ENCODE assay signal across 32 cellular contexts in the genomic region with DNA sequence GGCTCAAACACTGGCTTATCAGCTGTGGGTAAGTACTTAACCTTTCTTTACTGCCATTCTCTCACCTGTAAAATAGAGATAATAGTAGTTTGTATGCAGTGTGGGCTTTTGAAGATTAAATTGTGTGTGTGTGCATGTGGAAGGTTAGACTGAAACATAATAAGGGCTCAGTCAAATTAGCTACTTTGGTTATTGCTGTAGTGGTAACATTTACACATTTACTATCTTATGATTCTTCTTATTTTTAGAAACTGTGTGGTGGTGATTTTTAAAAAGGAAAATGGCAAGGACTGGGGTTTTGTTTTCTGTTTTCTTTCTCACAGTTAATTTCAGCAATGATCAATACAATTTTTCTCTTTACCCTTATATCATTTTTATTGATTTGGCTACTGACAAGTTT.
"Had no signal": no experiment of that assay in that cellular context is flagged by ENCODE, and none has a peak within 500 bp of the region (broad histone marks: within the 10 kb centered on the region; RNA-seq: fewer than 3 reads in every experiment).

No MANE protein-coding gene starts in this region.

- H3K4me1 Mint-ChIP-seq: activated CD4-positive, alpha-beta memory T cell treated with anti-CD3 and anti-CD28 coated beads, Interleukin-2, amount 10 ng/mL, durations not matched to agents 7 days and 5 days; activated CD8-positive, alpha-beta memory T cell treated with anti-CD3 and anti-CD28 coated beads, Interleukin-2, amount 10 ng/mL, durations not matched to agents 7 days and 5 days; activated naive CD4-positive, alpha-beta T cell treated with anti-CD3 and anti-CD28 coated beads, Interleukin-2, amount 10 ng/mL, durations not matched to agents 7 days and 5 days; activated naive CD8-positive, alpha-beta T cell treated with anti-CD3 and anti-CD28 coated beads, Interleukin-2, amount 50 U/mL, for 24 hours; brain had no signal

- H3K4me2 ChIP-seq: KMS-11 had no signal

- H3K4me3 Mint-ChIP-seq: activated CD4-positive, alpha-beta memory T cell treated with anti-CD3 and anti-CD28 coated beads, Interleukin-2, amount 10 ng/mL, durations not matched to agents 7 days and 5 days; activated CD8-positive, alpha-beta memory T cell treated with anti-CD3 and anti-CD28 coated beads, Interleukin-2, amount 10 ng/mL, durations not matched to agents 7 days and 5 days; activated naive CD4-positive, alpha-beta T cell treated with anti-CD3 and anti-CD28 coated beads, Interleukin-2, amount 10 ng/mL, durations not matched to agents 7 days and 5 days; activated naive CD8-positive, alpha-beta T cell; activated naive CD8-positive, alpha-beta T cell treated with anti-CD3 and anti-CD28 coated beads, Interleukin-2, amount 50 U/mL, for 24 hours; brain had no signal

- H3K9me3 Mint-ChIP-seq: activated naive CD4-positive, alpha-beta T cell treated with anti-CD3 and anti-CD28 coated beads, Interleukin-2, amount 10 ng/mL, durations not matched to agents 7 days and 5 days had no signal

- H3K36me3 ChIP-seq: WERI-Rb-1 had no signal

- H3K36me3 Mint-ChIP-seq: activated CD8-positive, alpha-beta memory T cell treated with anti-CD3 and anti-CD28 coated beads, Interleukin-2, amount 10 ng/mL, durations not matched to agents 7 days and 5 days; activated naive CD4-positive, alpha-beta T cell treated with anti-CD3 and anti-CD28 coated beads, Interleukin-2, amount 10 ng/mL, durations not matched to agents 7 days and 5 days; activated naive CD8-positive, alpha-beta T cell; brain had no signal

- H3K9ac ChIP-seq: KMS-11 had no signal

- H3K27me3 Mint-ChIP-seq: activated CD4-positive, alpha-beta memory T cell treated with anti-CD3 and anti-CD28 coated beads, Interleukin-2, amount 10 ng/mL, durations not matched to agents 7 days and 5 days; activated CD8-positive, alpha-beta memory T cell treated with anti-CD3 and anti-CD28 coated beads, Interleukin-2, amount 10 ng/mL, durations not matched to agents 7 days and 5 days; activated naive CD4-positive, alpha-beta T cell treated with anti-CD3 and anti-CD28 coated beads, Interleukin-2, amount 10 ng/mL, durations not matched to agents 7 days and 5 days; activated naive CD8-positive, alpha-beta T cell; activated naive CD8-positive, alpha-beta T cell treated with anti-CD3 and anti-CD28 coated beads, Interleukin-2, amount 50 U/mL, for 24 hours; brain had no signal

- DNase-seq: activated CD4-positive, alpha-beta memory T cell treated with anti-CD3 and anti-CD28 coated beads, Interleukin-2, amount 10 ng/mL, durations not matched to agents 7 days and 5 days; activated CD4-positive, alpha-beta T cell treated with anti-CD3 and anti-CD28 coated beads for 1 hour; activated CD4-positive, alpha-beta T cell treated with anti-CD3 and anti-CD28 coated beads for 48 hours; activated CD4-positive, CD25-positive, alpha-beta regulatory T cell; activated CD8-positive, alpha-beta memory T cell treated with anti-CD3 and anti-CD28 coated beads for 24 hours; activated CD8-positive, alpha-beta memory T cell treated with anti-CD3 and anti-CD28 coated beads, Interleukin-2, amount 10 ng/mL, durations not matched to agents 7 days and 5 days; activated CD8-positive, alpha-beta memory T cell treated with anti-CD3 and anti-CD28 coated beads, Interleukin-2, amount 50 U/mL, for 48 hours; activated effector memory CD4-positive, alpha-beta T cell treated with Interleukin-2 at 50 U/mL for 16 hours; activated naive CD4-positive, alpha-beta T cell treated with anti-CD3 and anti-CD28 coated beads, Interleukin-2, amount 10 ng/mL, durations not matched to agents 7 days and 5 days; activated naive CD8-positive, alpha-beta T cell treated with anti-CD3 and anti-CD28 coated beads, Interleukin-2, amount 50 U/mL, for 24 hours; activated T-cell treated with anti-CD3 and anti-CD28 coated beads, Interleukin-2, amount 50 U/mL, for 48 hours; anterior cingulate cortex; caudate nucleus; cerebellar nuclear complex; NCI-H1105 treated with DMSO at 0.1 percent for 48 hours; NCI-H1436; NCI-H187; NCI-H2081 treated with DMSO at 0.1 percent for 48 hours; NCI-H226; NCI-H446 treated with DMSO at 0.1 percent for 48 hours; NCI-H524; NCI-H748 treated with DMSO at 0.1 percent for 48 hours; OCI-M1; Right ventricle myocardium superior; SW 1271; T-helper 1 cell; T-helper 2 cell; T-helper 9 cell; WERI-Rb-1 had no signal

- H3K27ac Mint-ChIP-seq: activated CD4-positive, alpha-beta memory T cell treated with anti-CD3 and anti-CD28 coated beads, Interleukin-2, amount 10 ng/mL, durations not matched to agents 7 days and 5 days; activated CD8-positive, alpha-beta memory T cell treated with anti-CD3 and anti-CD28 coated beads, Interleukin-2, amount 10 ng/mL, durations not matched to agents 7 days and 5 days; activated naive CD4-positive, alpha-beta T cell treated with anti-CD3 and anti-CD28 coated beads, Interleukin-2, amount 10 ng/mL, durations not matched to agents 7 days and 5 days; activated naive CD8-positive, alpha-beta T cell; activated naive CD8-positive, alpha-beta T cell treated with anti-CD3 and anti-CD28 coated beads, Interleukin-2, amount 50 U/mL, for 24 hours; brain had no signal

- H3K27ac ChIP-seq: KMS-11, WERI-Rb-1 had no signal

- ATAC-seq: activated CD8-positive, alpha-beta memory T cell treated with anti-CD3 and anti-CD28 coated beads, Interleukin-2, amount 10 ng/mL, durations not matched to agents 7 days and 5 days; activated naive CD8-positive, alpha-beta T cell treated with anti-CD3 and anti-CD28 coated beads, Interleukin-2, amount 50 U/mL, for 24 hours had no signal
